ENCODE assay signal across 8 cellular contexts in the genomic region with DNA sequence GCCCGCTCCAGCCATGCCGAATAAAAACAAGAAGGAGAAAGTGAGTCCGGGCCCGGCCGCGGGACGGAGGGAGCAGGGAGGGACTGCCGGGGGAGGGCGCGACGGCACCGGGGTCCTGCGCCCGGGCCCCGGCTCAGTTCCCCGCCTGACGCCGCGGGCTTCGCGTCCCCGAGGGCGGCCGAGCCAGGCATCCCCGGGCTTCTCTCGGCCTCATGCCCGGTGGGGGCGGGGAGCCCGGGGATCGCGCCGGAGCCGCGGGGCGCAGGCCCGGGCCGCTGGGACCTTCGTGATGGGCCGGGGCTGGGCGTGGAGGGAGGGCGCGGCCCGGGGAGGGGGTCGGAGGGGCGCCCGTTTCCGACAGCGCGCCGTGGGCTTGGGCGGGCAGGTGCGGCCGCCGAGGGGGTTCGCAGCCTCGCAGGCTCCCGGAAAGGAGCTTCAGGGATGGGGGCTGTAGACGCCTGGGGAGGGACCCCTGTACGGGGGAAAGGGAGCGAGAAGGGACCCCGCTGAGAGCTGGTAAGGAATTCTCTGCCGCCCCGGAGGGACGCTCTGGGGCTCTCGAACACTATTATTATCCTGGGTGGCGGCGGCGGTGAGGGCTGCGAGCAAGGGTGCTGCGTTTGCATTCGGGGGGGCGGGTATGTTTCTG. TPM values are rescaled to one million over a fixed set of nuclear protein-coding genes. Genes with fewer than 3 reads are reported as not detected.
DNase-seq lines count a peak whose midpoint lies in the region; ATAC-seq and TF ChIP-seq lines count a peak whose summit lies in the region.

No MANE protein-coding gene starts in this region.

- H3K27ac Mint-ChIP-seq in memory B cell = peak overlapping the region; percentile 79

- H3K9me3 Mint-ChIP-seq in memory B cell = no peaks in the 10 kb centered on the region

- no peaks in the 10 kb centered on the region for H3K27me3 Mint-ChIP-seq in memory B cell

- no peaks in the 10 kb centered on the region for H3K27me3 ChIP-seq in colonic mucosa

- peak overlapping the region; percentile 75 to 77 for H3K9ac ChIP-seq in colonic mucosa (ENCODE audit: low read depth in 2 of 2, low read length in 2 of 2)

- no peaks in the 10 kb centered on the region for H3K9me3 ChIP-seq in colonic mucosa

- peak overlapping the region; percentile 63 for H3K27ac ChIP-seq in colonic mucosa

- peaks cover 8% of the 10 kb centered on the region for H3K4me1 ChIP-seq in colonic mucosa

- intact Hi-C loops in colonic mucosa (cut with DNase I) = no loop called here
- intact Hi-C loops in posterior vena cava (cut with DNase I) = no loop called here

- ATAC-seq in GM19043 (IDR thresholded peaks at IDR 0.05; ENCODE audit: low read depth, unreplicated experiment) (peak; percentile 13), HG03342 (IDR thresholded peaks at IDR 0.05; ENCODE audit: unreplicated experiment) (peak; percentile 24), memory B cell (ENCODE audit: low read depth) (peak; percentile 8)

- H3K36me3 Mint-ChIP-seq in memory B cell = peaks cover 10% of the 10 kb centered on the region

- DNase-seq in AG10803 (ENCODE audit: low read depth) = no peak
- DNase-seq in activated CD4-positive, CD25-positive, alpha-beta regulatory T cell treated with anti-CD3 and anti-CD28 coated beads, Interleukin-2, amount 50 U/mL, for 16 hours (ENCODE audit: low read depth, low spot score) = peak; percentile 16
- peak; percentile 66 for DNase-seq in colonic mucosa
- DNase-seq in memory B cell (ENCODE audit: low spot score in 2 of 2) = peak; percentile 31 to 51
- DNase-seq in stimulated activated naive CD4-positive, alpha-beta T cell (lab: John Stamatoyannopoulos, UW) = peak; percentile 28 to 67 (median 56)
- DNase-seq in posterior vena cava (ENCODE audit: low spot score) = no peak

- peak overlapping the region; percentile 94 for H3K4me3 Mint-ChIP-seq in memory B cell

- peak overlapping the region; percentile 72 for H3K4me3 ChIP-seq in AG10803 (ENCODE audit: low read length)
- H3K4me3 ChIP-seq in colonic mucosa = peak overlapping the region; percentile 84

- TF ChIP-seq CTCF in AG10803 (conservative IDR thresholded peaks at IDR 0.05; ENCODE audit: low read length) (no peak), colonic mucosa (IDR thresholded peaks at IDR 0.05) (no peak)

- no peaks in the 10 kb centered on the region for H3K36me3 ChIP-seq in colonic mucosa

- peaks cover 22% of the 10 kb centered on the region for H3K4me1 Mint-ChIP-seq in memory B cell

RNA-seq across cellular contexts. Expression of a gene that starts 0.5 kb away (rescaled TPM):
- total RNA-seq in colonic mucosa (100 to 1,000 TPM; 146 to 153 TPM), posterior vena cava (100 to 1,000 TPM; 132 to 135 TPM)

Comparison
In these comparisons a context has a peak if more than half of its experiments do, and no peak if none do; other contexts are left out.
1. DNase-seq: peak in activated CD4-positive, CD25-positive, alpha-beta regulatory T cell treated with anti-CD3 and anti-CD28 coated beads, Interleukin-2, amount 50 U/mL, for 16 hours (single experiment), colonic mucosa (single experiment), memory B cell (2 of 2) and stimulated activated naive CD4-positive, alpha-beta T cell (6 of 6); none in AG10803 (single experiment) and posterior vena cava (single experiment).
2. Peak in every context shown above with its lines, with median percentiles within 50 percentile points of each other: ATAC-seq.